ENCODE assay signal across 10 cellular contexts in the genomic region with DNA sequence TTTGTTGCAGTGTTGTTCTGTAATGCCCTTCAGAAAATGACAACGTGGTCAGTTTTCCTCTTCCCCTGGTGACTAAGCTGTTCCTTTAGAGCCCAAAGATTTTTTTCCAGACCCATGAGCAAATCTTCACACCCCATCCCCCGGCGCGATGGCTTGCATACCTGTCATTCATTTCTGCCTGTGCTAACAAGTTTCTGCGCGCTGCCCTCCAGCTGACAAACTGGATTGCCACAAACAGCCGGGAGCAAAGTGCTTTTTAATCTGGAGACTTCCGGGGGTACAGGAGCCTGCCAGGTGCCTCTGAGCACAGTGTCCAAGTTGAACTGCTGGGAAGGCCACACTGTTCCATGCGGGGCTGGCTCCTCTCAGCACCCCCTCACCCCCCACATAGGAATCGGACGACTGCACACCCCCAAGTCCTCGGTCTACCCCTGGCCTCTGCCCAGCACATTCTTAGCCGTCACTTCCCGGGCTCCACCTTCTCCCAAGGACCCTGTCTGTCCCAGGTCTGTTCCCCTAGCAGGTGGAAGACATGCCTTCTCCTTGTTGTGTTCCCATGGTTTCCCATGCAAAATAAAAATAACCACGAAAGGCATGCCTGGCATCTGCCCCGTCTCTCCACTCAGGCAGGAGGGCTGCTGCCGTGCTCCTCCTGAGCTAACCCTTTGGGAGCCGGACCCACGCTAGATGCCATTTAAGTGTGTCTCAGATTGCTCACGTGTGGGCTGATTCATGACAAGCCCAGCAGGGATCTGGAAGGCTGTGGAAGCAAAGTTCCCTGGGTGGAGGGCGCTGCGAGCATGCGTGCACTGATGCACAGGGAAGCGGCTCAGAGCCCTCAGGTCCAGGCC. TPM values are rescaled to one million over a fixed set of nuclear protein-coding genes. Genes with fewer than 3 reads are reported as not detected.
DNase-seq lines count a peak whose midpoint lies in the region; ATAC-seq and TF ChIP-seq lines count a peak whose summit lies in the region.
"Had no signal": no experiment of that assay in that cellular context is flagged by ENCODE, and none has a peak within 500 bp of the region (broad histone marks: within the 10 kb centered on the region; RNA-seq: fewer than 3 reads in every experiment).

No MANE protein-coding gene starts in this region.

- no peak overlapping the region for H3K4me2 ChIP-seq in PC-3 (ENCODE audit: low read length)

- peak; percentile 46 for ATAC-seq in stimulated activated naive CD8-positive, alpha-beta T cell treated with anti-CD3 and anti-CD28 coated beads, Interleukin-15, Interleukin-2, amounts not matched to agents 100 U/mL and 50 U/mL, for 24 hours
- ATAC-seq in stimulated activated naive CD8-positive, alpha-beta T cell treated with anti-CD3 and anti-CD28 coated beads, Interleukin-15, amount 100 ng/mL, for 72 hours, result no peak
- no peak for ATAC-seq in PC-3
- no peak for ATAC-seq in HG03342 (IDR thresholded peaks at IDR 0.05; ENCODE audit: unreplicated experiment)
- no peak for ATAC-seq in GM19351 (IDR thresholded peaks at IDR 0.05; ENCODE audit: unreplicated experiment)

- intact Hi-C loops in PC-3 (cut with micrococcal nuclease), result no loop called here

- no peaks in the 10 kb centered on the region for H3K4me1 Mint-ChIP-seq in stimulated activated naive CD8-positive, alpha-beta T cell treated with anti-CD3 and anti-CD28 coated beads, Interleukin-15, amount 100 ng/mL, for 72 hours
- H3K4me1 Mint-ChIP-seq: activated naive CD8-positive, alpha-beta T cell treated with anti-CD3 and anti-CD28 coated beads, Interleukin-2, amount 10 ng/mL, durations not matched to agents 7 days and 5 days had no signal

- peak; percentile 25 for DNase-seq in stimulated activated naive CD8-positive, alpha-beta T cell treated with anti-CD3 and anti-CD28 coated beads, Interleukin-15, Interleukin-2, amounts not matched to agents 100 U/mL and 50 U/mL, for 24 hours
- DNase-seq in stimulated activated naive CD8-positive, alpha-beta T cell treated with anti-CD3 and anti-CD28 coated beads, Interleukin-15, amount 100 ng/mL, for 72 hours, result no peak
- DNase-seq in epithelial cell of proximal tubule (ENCODE audit: low read depth) (peak; percentile 80), SKM-1 (lab: John Stamatoyannopoulos, UW; ENCODE audit: unreplicated experiment) (no peak), PC-3 (no peak)
- DNase-seq: activated naive CD8-positive, alpha-beta T cell treated with anti-CD3 and anti-CD28 coated beads, Interleukin-2, amount 10 ng/mL, durations not matched to agents 7 days and 5 days; CD4-positive, CD25-positive, alpha-beta regulatory T cell had no signal

- no peaks in the 10 kb centered on the region for H3K79me2 ChIP-seq in PC-3 (ENCODE audit: low read length)

- H3K27me3 ChIP-seq in mucosa of stomach (ENCODE audit: control insufficient read depth, insufficient read depth, low read length), result no peaks in the 10 kb centered on the region
- no peaks in the 10 kb centered on the region for H3K27me3 ChIP-seq in PC-3 (ENCODE audit: low read length)

- H3K4me1 ChIP-seq in mucosa of stomach (ENCODE audit: control insufficient read depth, insufficient read depth, low read length), result peaks cover 7% of the 10 kb centered on the region
- no peaks in the 10 kb centered on the region for H3K4me1 ChIP-seq in PC-3 (ENCODE audit: insufficient read depth, low read length)

- CTCF ChIA-PET in PC-3 (lab: Charles Lee), result no interaction called here

- H4K20me1 ChIP-seq in PC-3 (ENCODE audit: low read length), result no peaks in the 10 kb centered on the region

- H3K4me3 ChIP-seq in epithelial cell of proximal tubule (ENCODE audit: low read depth, low read length), result peak overlapping the region; percentile 17
- H3K4me3 ChIP-seq in mucosa of stomach (ENCODE audit: low read length), result no peak overlapping the region
- H3K4me3 ChIP-seq in PC-3 (ENCODE audit: low read length), result no peak overlapping the region

- H3K27me3 Mint-ChIP-seq in stimulated activated naive CD8-positive, alpha-beta T cell treated with anti-CD3 and anti-CD28 coated beads, Interleukin-15, amount 100 ng/mL, for 72 hours, result no peaks in the 10 kb centered on the region
- H3K27me3 Mint-ChIP-seq: activated naive CD8-positive, alpha-beta T cell treated with anti-CD3 and anti-CD28 coated beads, Interleukin-2, amount 10 ng/mL, durations not matched to agents 7 days and 5 days; CD4-positive, CD25-positive, alpha-beta regulatory T cell had no signal

- no peak overlapping the region for H3K4me3 Mint-ChIP-seq in stimulated activated naive CD8-positive, alpha-beta T cell treated with anti-CD3 and anti-CD28 coated beads, Interleukin-15, amount 100 ng/mL, for 72 hours
- H3K4me3 Mint-ChIP-seq: activated naive CD8-positive, alpha-beta T cell treated with anti-CD3 and anti-CD28 coated beads, Interleukin-2, amount 10 ng/mL, durations not matched to agents 7 days and 5 days; CD4-positive, CD25-positive, alpha-beta regulatory T cell had no signal

- no peaks in the 10 kb centered on the region for H3K9me3 ChIP-seq in mucosa of stomach (ENCODE audit: control insufficient read depth, low read length)
- H3K9me3 ChIP-seq in PC-3 (ENCODE audit: low read length), result no peaks in the 10 kb centered on the region

- H3F3A ChIP-seq in PC-3 (ENCODE audit: low read length, unreplicated experiment), result no peaks in the 10 kb centered on the region

- no peak overlapping the region for H3K27ac ChIP-seq in PC-3 (ENCODE audit: low read length)

- H3K9ac ChIP-seq in mucosa of stomach (ENCODE audit: low read length) (peak overlapping the region; percentile 34), PC-3 (ENCODE audit: low read length) (no peak overlapping the region)

- no peak overlapping the region for H2AFZ ChIP-seq in PC-3 (ENCODE audit: low read length)

- no peaks in the 10 kb centered on the region for H3K9me2 ChIP-seq in PC-3 (replicated peaks; ENCODE audit: low read length)

- H3K9me3 Mint-ChIP-seq in stimulated activated naive CD8-positive, alpha-beta T cell treated with anti-CD3 and anti-CD28 coated beads, Interleukin-15, amount 100 ng/mL, for 72 hours, result no peaks in the 10 kb centered on the region
- H3K9me3 Mint-ChIP-seq: activated naive CD8-positive, alpha-beta T cell treated with anti-CD3 and anti-CD28 coated beads, Interleukin-2, amount 10 ng/mL, durations not matched to agents 7 days and 5 days; CD4-positive, CD25-positive, alpha-beta regulatory T cell had no signal

- no TSS peak for BruUV-seq in PC-3 (replicated peaks; lab: Mats Ljungman, UMichigan)

- H3K36me3 ChIP-seq in mucosa of stomach (ENCODE audit: control insufficient read depth, insufficient read depth, low read length), result no peaks in the 10 kb centered on the region
- H3K36me3 ChIP-seq in PC-3 (ENCODE audit: low read depth, low read length), result peaks cover 15% of the 10 kb centered on the region

- peak overlapping the region in 1 of 2 donors; percentile 5 for H3K27ac Mint-ChIP-seq in stimulated activated naive CD8-positive, alpha-beta T cell treated with anti-CD3 and anti-CD28 coated beads, Interleukin-15, amount 100 ng/mL, for 72 hours
- H3K27ac Mint-ChIP-seq: activated naive CD8-positive, alpha-beta T cell treated with anti-CD3 and anti-CD28 coated beads, Interleukin-2, amount 10 ng/mL, durations not matched to agents 7 days and 5 days had no signal

- POLR2A ChIA-PET in PC-3 (lab: Charles Lee; ENCODE audit: unreplicated experiment), result interaction anchor here (0.6 kb wide), 1 partner anchor 701 kb away, joined by 18 read pairs; no protein-coding TSS in a partner anchor

- TF ChIP-seq CTCF in epithelial cell of proximal tubule (conservative IDR thresholded peaks at IDR 0.05; ENCODE audit: low read depth, low read length), result no peak
- no peak for TF ChIP-seq CTCF in PC-3 (conservative IDR thresholded peaks at IDR 0.05; ENCODE audit: low read depth, low read length)

RNA-seq across cellular contexts. Expression of a gene that starts 14.1 kb away (rescaled TPM):
- total RNA-seq in epithelial cell of proximal tubule (9.5 and 21.2 TPM in 2 replicates), PC-3 (2014; rRNA removed) (14.7 and 18.8 TPM in 2 replicates)

Comparison
In these comparisons a context has a peak if more than half of its experiments do, and no peak if none do; other contexts are left out.
1. DNase-seq: peak in stimulated activated naive CD8-positive, alpha-beta T cell treated with anti-CD3 and anti-CD28 coated beads, Interleukin-15, Interleukin-2, amounts not matched to agents 100 U/mL and 50 U/mL, for 24 hours (single experiment) and epithelial cell of proximal tubule (single experiment); none in stimulated activated naive CD8-positive, alpha-beta T cell treated with anti-CD3 and anti-CD28 coated beads, Interleukin-15, amount 100 ng/mL, for 72 hours (0 of 2), SKM-1 (single experiment) and PC-3 (single experiment).